Comparison of ENCODE assay signal across 30 cellular contexts in the genomic region with DNA sequence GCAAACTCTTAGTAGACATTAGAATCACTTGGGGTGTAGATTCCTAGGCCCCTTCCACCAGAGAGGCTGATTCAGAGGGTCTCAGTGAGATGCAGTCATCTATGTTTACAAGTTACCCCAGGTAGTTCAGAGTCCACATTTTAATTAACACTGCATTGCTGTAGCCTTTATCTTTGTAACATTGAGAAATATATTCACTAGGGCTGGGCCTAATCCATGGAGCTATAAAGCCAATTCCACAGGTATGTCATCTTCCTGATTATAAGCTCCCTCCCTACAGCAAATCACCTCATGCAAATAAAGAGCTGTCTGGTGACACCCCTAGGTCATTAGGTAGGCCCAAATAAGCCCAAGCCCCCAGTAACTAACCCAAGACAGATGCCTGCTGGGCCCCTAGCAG.
"Had no signal": no experiment of that assay in that cellular context is flagged by ENCODE, and none has a peak within 500 bp of the region (broad histone marks: within the 10 kb centered on the region; RNA-seq: fewer than 3 reads in every experiment).

No MANE protein-coding gene starts in this region.

- H3K27ac ChIP-seq: body of pancreas, brain microvascular endothelial cell, breast epithelium, VCaP had no signal

- H3K4me1 ChIP-seq: body of pancreas, breast epithelium had no signal

- H3K36me3 ChIP-seq: brain microvascular endothelial cell, breast epithelium had no signal

- H3K9me3 ChIP-seq: body of pancreas, breast epithelium had no signal

- DNase-seq: activated B cell treated with CpG ODN at 0.5 μM for 24 hours; activated CD4-positive, alpha-beta memory T cell treated with anti-CD3 and anti-CD28 coated beads, Interleukin-2, amount 10 ng/mL, durations not matched to agents 7 days and 5 days; activated CD4-positive, alpha-beta T cell treated with anti-CD3 and anti-CD28 coated beads for 4 hours; activated CD4-positive, alpha-beta T cell treated with anti-CD3 and anti-CD28 coated beads, Interleukin-2, amount 10 ng/mL, durations not matched to agents 24 days and 14 days; activated CD4-positive, alpha-beta T cell treated with anti-CD3 and anti-CD28 coated beads, Interleukin-2, amount 50 U/mL, for 1 hour; activated CD4-positive, alpha-beta T cell treated with anti-CD3 and anti-CD28 coated beads, Interleukin-2, amount 50 U/mL, for 48 hours; activated CD4-positive, CD25-positive, alpha-beta regulatory T cell treated with anti-CD3 and anti-CD28 coated beads, Interleukin-2, amount 50 U/mL, for 72 hours; activated CD8-positive, alpha-beta memory T cell treated with anti-CD3 and anti-CD28 coated beads for 24 hours; activated CD8-positive, alpha-beta memory T cell treated with anti-CD3 and anti-CD28 coated beads, Interleukin-2, amount 10 ng/mL, durations not matched to agents 7 days and 5 days; activated CD8-positive, alpha-beta memory T cell treated with anti-CD3 and anti-CD28 coated beads, Interleukin-2, amount 50 U/mL, for 48 hours; activated CD8-positive, alpha-beta T cell treated with anti-CD3 and anti-CD28 coated beads, Interleukin-2, amount 10 ng/mL, durations not matched to agents 7 days and 5 days; activated effector memory CD4-positive, alpha-beta T cell treated with Interleukin-2 at 50 U/mL for 16 hours; activated gamma-delta T cell; activated naive CD4-positive, alpha-beta T cell treated with anti-CD3 and anti-CD28 coated beads, Interleukin-2, amount 10 ng/mL, durations not matched to agents 7 days and 5 days; activated naive CD4-positive, alpha-beta T cell treated with Interleukin-2 at 50 U/mL for 16 hours; activated naive CD8-positive, alpha-beta T cell treated with anti-CD3 and anti-CD28 coated beads, Interleukin-2, amount 10 ng/mL, durations not matched to agents 7 days and 5 days; activated naive CD8-positive, alpha-beta T cell treated with anti-CD3 and anti-CD28 coated beads, Interleukin-2, amount 50 U/mL, for 24 hours; activated T-cell treated with anti-CD3 and anti-CD28 coated beads, Interleukin-2, amount 50 U/mL, for 24 hours; activated T-cell treated with anti-CD3 and anti-CD28 coated beads, Interleukin-2, amount 50 U/mL, for 48 hours; aorta; body of pancreas; brain microvascular endothelial cell; central memory CD4-positive, alpha-beta T cell; T-helper 1 cell; T-helper 2 cell; T-helper 9 cell had no signal

- ATAC-seq: activated CD8-positive, alpha-beta memory T cell treated with anti-CD3 and anti-CD28 coated beads, Interleukin-2, amount 10 ng/mL, durations not matched to agents 7 days and 5 days; activated CD8-positive, alpha-beta T cell treated with anti-CD3 and anti-CD28 coated beads, Interleukin-2, amount 10 ng/mL, durations not matched to agents 7 days and 5 days; activated naive CD8-positive, alpha-beta T cell treated with anti-CD3 and anti-CD28 coated beads, Interleukin-2, amount 50 U/mL, for 24 hours; body of pancreas had no signal

- H3K4me3 ChIP-seq: body of pancreas, breast epithelium had no signal

- FAIRE-seq: astrocyte, TTC549 had no signal

- H3K27me3 ChIP-seq: body of pancreas, brain microvascular endothelial cell, breast epithelium had no signal
